Comparison of ENCODE assay signal across 8 cellular contexts in genomic region chr15:59437473-59437776, GRCh38. TPM values are rescaled to one million over a fixed set of nuclear protein-coding genes. Genes with fewer than 3 reads are reported as not detected.
DNase-seq lines count a peak whose midpoint lies in the region; ATAC-seq, FAIRE-seq and TF ChIP-seq lines count a peak whose summit lies in the region.

No MANE protein-coding gene starts in this region.

- peak overlapping the region; percentile 55 for H3K9ac ChIP-seq in HCT116 (ENCODE audit: low read length)

- CTCF ChIA-PET in A549 (lab: Yijun Ruan, JAX) = interaction anchor here (1.0 to 2.5 kb wide), 4 partner anchors 14 to 64 kb away, joined by 4 to 8 read pairs (median 5); no protein-coding TSS in a partner anchor
- CTCF ChIA-PET in HCT116 (lab: Charles Lee) = no interaction called here

- H3K4me2 ChIP-seq in A549 = peak overlapping the region; percentile 98
- peak overlapping the region; percentile 91 for H3K4me2 ChIP-seq in HCT116 (ENCODE audit: low read length)

- no peaks in the 10 kb centered on the region for H3K79me2 ChIP-seq in HCT116 (ENCODE audit: insufficient read depth, low read length)

- no TSS peak for BruUV-seq in HCT116 (replicated peaks; lab: Mats Ljungman, UMichigan)

- no peaks in the 10 kb centered on the region for H4K20me1 ChIP-seq in HCT116 (ENCODE audit: insufficient read depth)

- TF ChIP-seq EP300 in A549 (IDR thresholded peaks at IDR 0.05) = no peak

- TF ChIP-seq RAD21 in A549 (conservative IDR thresholded peaks at IDR 0.05 in 1 of 2, IDR thresholded peaks at IDR 0.05 in 1 of 2) (no peak), HCT116 (IDR thresholded peaks at IDR 0.05; ENCODE audit: low read depth) (no peak)

- H3K27ac Mint-ChIP-seq in mesothelial cell of epicardium = peak overlapping the region; percentile 35

- H3K27ac ChIP-seq in A549 (peak overlapping the region; percentile 90 to 96), HCT116 (ENCODE audit: low read depth, low read length) (no peak overlapping the region)

- POLR2A ChIA-PET in A549 (lab: Yijun Ruan, JAX) (interaction anchor here (0.6 to 1.4 kb wide), 2 partner anchors 65 to 137 kb away, joined by 3 read pairs; partner anchors contain the start of gene MYO1E), HCT116 (lab: Charles Lee) (no interaction called here)

- TF ChIP-seq POLR2A in A549 (IDR thresholded peaks at IDR 0.05; ENCODE audit: low read length) = no peak
- TF ChIP-seq POLR2A in HCT116 (IDR thresholded peaks at IDR 0.05; ENCODE audit: borderline replicate concordance, extremely low read depth, insufficient read depth, insufficient read length) = no peak

- peak overlapping the region; percentile 81 for H3K4me3 ChIP-seq in A549
- H3K4me3 ChIP-seq in HCT116 (replicated peaks in 1 of 2; ENCODE audit: low read depth in 1 of 2, low read length in 2 of 2) = peak overlapping the region; percentile 46 to 56
- H3K4me3 ChIP-seq in astrocyte of the spinal cord (ENCODE audit: low read depth, low read length) = peak overlapping the region; percentile 48

- in situ Hi-C loops in astrocyte of the spinal cord (cut with HindIII; ENCODE audit: low sequenced_read_pairs) = no loop called here

- H3K4me1 Mint-ChIP-seq in mesothelial cell of epicardium = peaks cover 14% of the 10 kb centered on the region

- DNase-seq in A549 (ENCODE audit: low read depth in 1 of 2, low spot score in 1 of 2) (no peak), HCT116 (ENCODE audit: low read depth, low spot score) (no peak), astrocyte of the spinal cord (ENCODE audit: low read depth, low spot score) (no peak), mesothelial cell of epicardium (ENCODE audit: low spot score in 2 of 2, unreplicated experiment in 2 of 2) (no peak), AG08395 (ENCODE audit: low spot score) (no peak), NCI-H524 treated with DMSO at 0.1 percent for 48 hours (lab: John Stamatoyannopoulos, UW) (no peak), GM03348 (ENCODE audit: low spot score) (no peak)

- ATAC-seq in A549 = peak in 1 of 2 experiments; percentile 6; a peak in 1 of 6 replicates
- no peak for ATAC-seq in HCT116
- ATAC-seq in HG03521 (IDR thresholded peaks at IDR 0.05; ENCODE audit: unreplicated experiment) = no peak

- no peaks in the 10 kb centered on the region for H3K27me3 ChIP-seq in HCT116 (ENCODE audit: insufficient read depth, low read length)

- peak overlapping the region; percentile 74 for H3K4me3 Mint-ChIP-seq in mesothelial cell of epicardium

- H3K27me3 Mint-ChIP-seq in mesothelial cell of epicardium (ENCODE audit: low read depth) = peaks cover 90% of the 10 kb centered on the region

- no peaks in the 10 kb centered on the region for H3K9me2 ChIP-seq in HCT116 (ENCODE audit: insufficient read depth)

- peak overlapping the region; percentile 97 for H2AFZ ChIP-seq in HCT116 (ENCODE audit: low read depth, low read length, poor library complexity, severe bottlenecking)

- no peaks in the 10 kb centered on the region for H3K36me3 Mint-ChIP-seq in mesothelial cell of epicardium

- intact Hi-C loops in HCT116 (cut with micrococcal nuclease) = no loop called here

- FAIRE-seq in A549 (lab: Jason Lieb, UNC) = no peak

- no peaks in the 10 kb centered on the region for H3K9me3 ChIP-seq in A549
- no peaks in the 10 kb centered on the region for H3K9me3 ChIP-seq in HCT116 (ENCODE audit: control insufficient read depth in 1 of 2, insufficient read depth in 1 of 2, low read depth in 1 of 2, low read length in 2 of 2)

- H3K9me3 Mint-ChIP-seq in mesothelial cell of epicardium = no peaks in the 10 kb centered on the region

- WGBS in A549 (ENCODE audit: missing lambda C conversion rate) = 28% methylated on average over 15 of the region's 15 CpGs

- peaks cover 11% of the 10 kb centered on the region; the same call in 2 of the 3 replicates for H3K4me1 ChIP-seq in A549
- H3K4me1 ChIP-seq in HCT116 (ENCODE audit: control insufficient read depth in 1 of 2, insufficient read depth in 2 of 2, low read length in 2 of 2) = peaks cover 11 to 18% of the 10 kb centered on the region in 2 experiments

- TF ChIP-seq CTCF in A549 (IDR thresholded peaks at IDR 0.05) (no peak), HCT116 (IDR thresholded peaks at IDR 0.05 in 2 of 3, conservative IDR thresholded peaks at IDR 0.05 in 1 of 3; ENCODE audit: borderline replicate concordance in 1 of 3, insufficient read depth in 1 of 3, low read depth in 2 of 3, low read length in 2 of 3) (no peak), astrocyte of the spinal cord (IDR thresholded peaks at IDR 0.05; ENCODE audit: low read depth, low read length) (no peak), mesothelial cell of epicardium (IDR thresholded peaks at IDR 0.05; ENCODE audit: unreplicated experiment) (no peak)

- RAD21 ChIA-PET in HCT116 (lab: Charles Lee; ENCODE audit: low non-redundant PET in 1 of 2, low total read pairs in 2 of 2, uncharacterized antibody in 2 of 2, unreplicated experiment in 2 of 2) = no interaction called here

- H3K36me3 ChIP-seq in HCT116 (ENCODE audit: control insufficient read depth in 1 of 2, insufficient read depth in 2 of 2, low read length in 2 of 2) = no peaks in the 10 kb centered on the region

TF ChIP-seq in A549, 52 proteins besides CTCF, POLR2A, EP300 and RAD21:
- no peak for TF ChIP-seq ZC3H11A (IDR thresholded peaks at IDR 0.05)
- TF ChIP-seq CHD4 (IDR thresholded peaks at IDR 0.05; ENCODE audit: borderline replicate concordance) = no peak
- no peak for TF ChIP-seq JUNB (IDR thresholded peaks at IDR 0.05)
- no peak for TF ChIP-seq E2F6 (IDR thresholded peaks at IDR 0.05; ENCODE audit: borderline replicate concordance, low read depth)
- TF ChIP-seq HDAC2 (IDR thresholded peaks at IDR 0.05) = no peak
- no peak for TF ChIP-seq POLR2AphosphoS2 (conservative IDR thresholded peaks at IDR 0.05; ENCODE audit: low read length)
- no peak for TF ChIP-seq MAZ (IDR thresholded peaks at IDR 0.05; ENCODE audit: borderline replicate concordance, low read depth, low read length)
- TF ChIP-seq HEYL (CRISPR knock-in tag; IDR thresholded peaks at IDR 0.05) = no peak
- no peak for TF ChIP-seq TFCP2L1 (CRISPR knock-in tag; IDR thresholded peaks at IDR 0.05)
- TF ChIP-seq RFX5 (IDR thresholded peaks at IDR 0.05) = no peak

TF ChIP-seq in HCT116, 20 proteins besides CTCF, POLR2A, EP300 and RAD21:
- TF ChIP-seq CBX3 (IDR thresholded peaks at IDR 0.05; ENCODE audit: low read depth) (no peak), SP1 (IDR thresholded peaks at IDR 0.05; ENCODE audit: low read depth) (no peak), ZBTB33 (IDR thresholded peaks at IDR 0.05; ENCODE audit: extremely low read depth, insufficient replicate concordance, low read length) (no peak), POLR2AphosphoS5 (IDR thresholded peaks at IDR 0.05; ENCODE audit: low read depth, low read length) (no peak), JUND (IDR thresholded peaks at IDR 0.05) (no peak)
TF ChIP-seq in HCT116: peak in this region for 0.

RNA-seq across cellular contexts. Expression of gene FAM81A, which starts 0.6 kb away (rescaled TPM):
- polyA plus RNA-seq in A549 (2011; rRNA removed) (12.4 and 13.1 TPM in 2 replicates), A549 (2017; fragmentation: RNase III; extraction: RNeasy Plus Mini Kit Qiagen cat#74134 plus additional on column Dnase treatment) (11.5 to 15.1 TPM (median 12.7 TPM) in 3 replicates)
- polyA plus RNA-seq in A549 (2012; cell fraction: cytosol; rRNA removed) = 9.6 and 10.4 TPM in 2 replicates
- polyA plus RNA-seq in A549 (2012; cell fraction: nucleus; rRNA removed) = 3.5 and 5.3 TPM in 2 replicates
- 4.9 and 7.7 TPM in 2 replicates for polyA minus RNA-seq in A549 (2011; rRNA and poly(A)+ RNA removed)
- total RNA-seq in HCT116 (2021; ENCODE audit: unreplicated experiment) (6.6 TPM), mesothelial cell of epicardium (0.92 to 1.0 TPM (median 0.97 TPM) in 3 replicates)
- 3.9 and 5.8 TPM in 2 replicates for polyA plus RNA-seq in HCT116 (2012)
